ENCODE assay signal across 19 cellular contexts in the genomic region with DNA sequence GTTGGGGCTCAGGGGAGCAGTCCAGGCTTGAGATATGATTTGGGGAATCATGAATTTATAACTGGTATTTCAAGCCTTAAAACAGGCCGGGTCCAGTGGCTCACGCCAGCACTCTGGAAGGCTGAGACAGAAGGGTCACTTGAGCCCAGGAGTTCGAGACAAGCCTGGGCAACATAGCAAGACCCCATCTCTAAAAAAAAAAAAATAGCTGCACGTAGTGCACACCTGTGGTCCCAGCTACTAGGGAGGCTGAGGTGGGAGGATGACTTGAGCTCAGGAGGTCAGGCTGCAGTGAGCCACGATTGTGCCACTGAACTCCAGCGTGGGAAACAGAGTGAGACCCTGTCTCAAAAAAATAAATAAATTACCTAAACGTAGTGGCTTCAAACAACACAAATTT.
"Had no signal": no experiment of that assay in that cellular context is flagged by ENCODE, and none has a peak within 500 bp of the region (broad histone marks: within the 10 kb centered on the region; RNA-seq: fewer than 3 reads in every experiment).

No MANE protein-coding gene starts in this region.

- H3K4me3 ChIP-seq: heart left ventricle, lung had no signal

- H3K9me3 ChIP-seq: heart left ventricle, neutrophil had no signal

- FAIRE-seq: endothelial cell of umbilical vein, frontal cortex had no signal

- H3K27me3 ChIP-seq: brain microvascular endothelial cell, heart left ventricle, neutrophil had no signal

- H3K9me3 Mint-ChIP-seq: activated CD8-positive, alpha-beta T cell treated with anti-CD3 and anti-CD28 coated beads for 36 hours; activated naive CD8-positive, alpha-beta T cell treated with anti-CD3 and anti-CD28 coated beads, Interleukin-2, amount 10 ng/mL, durations not matched to agents 7 days and 5 days; naive thymus-derived CD4-positive, alpha-beta T cell; stimulated activated naive B cell treated with anti-CD40 and anti-IgM and Interleukin-4, amounts not matched to agents 10 μg/mL and 1 μg/mL and 100 μg/mL, for 72 hours; T-helper 1 cell treated with Interleukin-12 subunit alpha and Interleukin-12 subunit beta and Interleukin-4 antibody, amounts not matched to agents 30 μg/mL and 1 μg/mL, for 36 hours; type B pancreatic cell had no signal

- ATAC-seq: activated CD4-positive, alpha-beta T cell treated with anti-CD3 and anti-CD28 coated beads for 36 hours; activated CD8-positive, alpha-beta T cell treated with anti-CD3 and anti-CD28 coated beads for 36 hours; heart left ventricle; naive thymus-derived CD4-positive, alpha-beta T cell; stimulated activated naive B cell treated with anti-CD40 and anti-IgM and Interleukin-4, amounts not matched to agents 10 μg/mL and 1 μg/mL and 100 μg/mL, for 72 hours had no signal

- H2AFZ ChIP-seq: parathyroid adenoma had no signal

- H3K4me3 Mint-ChIP-seq: activated CD4-positive, alpha-beta T cell treated with anti-CD3 and anti-CD28 coated beads for 36 hours; activated CD8-positive, alpha-beta T cell treated with anti-CD3 and anti-CD28 coated beads for 36 hours; activated naive CD8-positive, alpha-beta T cell treated with anti-CD3 and anti-CD28 coated beads, Interleukin-2, amount 10 ng/mL, durations not matched to agents 7 days and 5 days; naive thymus-derived CD4-positive, alpha-beta T cell; stimulated activated naive B cell treated with anti-CD40 and anti-IgM and Interleukin-4, amounts not matched to agents 10 μg/mL and 1 μg/mL and 100 μg/mL, for 72 hours; T-helper 1 cell treated with Interleukin-12 subunit alpha and Interleukin-12 subunit beta and Interleukin-4 antibody, amounts not matched to agents 30 μg/mL and 1 μg/mL, for 36 hours; type B pancreatic cell had no signal

- H3K27me3 Mint-ChIP-seq: activated CD4-positive, alpha-beta T cell treated with anti-CD3 and anti-CD28 coated beads for 36 hours; activated CD8-positive, alpha-beta T cell treated with anti-CD3 and anti-CD28 coated beads for 36 hours; activated naive CD8-positive, alpha-beta T cell treated with anti-CD3 and anti-CD28 coated beads, Interleukin-2, amount 10 ng/mL, durations not matched to agents 7 days and 5 days; naive thymus-derived CD4-positive, alpha-beta T cell; stimulated activated naive B cell treated with anti-CD40 and anti-IgM and Interleukin-4, amounts not matched to agents 10 μg/mL and 1 μg/mL and 100 μg/mL, for 72 hours; type B pancreatic cell had no signal

- H3K36me3 ChIP-seq: brain microvascular endothelial cell, heart left ventricle, neutrophil had no signal

- DNase-seq: activated CD8-positive, alpha-beta T cell treated with anti-CD3 and anti-CD28 coated beads for 36 hours; activated naive CD8-positive, alpha-beta T cell treated with anti-CD3 and anti-CD28 coated beads, Interleukin-2, amount 10 ng/mL, durations not matched to agents 7 days and 5 days; activated T-cell treated with anti-CD3 and anti-CD28 coated beads, Interleukin-2, amount 50 U/mL, for 48 hours; effector CD8-positive, alpha-beta T cell; heart left ventricle; naive thymus-derived CD4-positive, alpha-beta T cell; stimulated activated CD4-positive, alpha-beta T cell treated with anti-CD3 and anti-CD28 coated beads, Interleukin-15, amount 100 ng/mL, for 24 hours; stimulated activated CD4-positive, alpha-beta T cell treated with anti-CD3 and anti-CD28 coated beads, Interleukin-4, amount 100 ng/mL, for 1 hour; stimulated activated naive B cell treated with anti-CD40 and anti-IgM and Interleukin-4, amounts not matched to agents 10 μg/mL and 1 μg/mL and 100 μg/mL, for 72 hours; WERI-Rb-1 had no signal

- H3K36me3 Mint-ChIP-seq: activated naive CD8-positive, alpha-beta T cell treated with anti-CD3 and anti-CD28 coated beads, Interleukin-2, amount 10 ng/mL, durations not matched to agents 7 days and 5 days; naive thymus-derived CD4-positive, alpha-beta T cell had no signal

- H3K27ac Mint-ChIP-seq: activated CD4-positive, alpha-beta T cell treated with anti-CD3 and anti-CD28 coated beads for 36 hours; activated CD8-positive, alpha-beta T cell treated with anti-CD3 and anti-CD28 coated beads for 36 hours; activated naive CD8-positive, alpha-beta T cell treated with anti-CD3 and anti-CD28 coated beads, Interleukin-2, amount 10 ng/mL, durations not matched to agents 7 days and 5 days; stimulated activated naive B cell treated with anti-CD40 and anti-IgM and Interleukin-4, amounts not matched to agents 10 μg/mL and 1 μg/mL and 100 μg/mL, for 72 hours; T-helper 1 cell treated with Interleukin-12 subunit alpha and Interleukin-12 subunit beta and Interleukin-4 antibody, amounts not matched to agents 30 μg/mL and 1 μg/mL, for 36 hours; type B pancreatic cell had no signal

- H3K9ac ChIP-seq: parathyroid adenoma had no signal

- H3K4me1 Mint-ChIP-seq: activated CD4-positive, alpha-beta T cell treated with anti-CD3 and anti-CD28 coated beads for 36 hours; activated naive CD8-positive, alpha-beta T cell treated with anti-CD3 and anti-CD28 coated beads, Interleukin-2, amount 10 ng/mL, durations not matched to agents 7 days and 5 days had no signal

- H3K4me1 ChIP-seq: parathyroid adenoma had no signal

- H3K27ac ChIP-seq: brain microvascular endothelial cell, heart left ventricle, neutrophil, parathyroid adenoma, WERI-Rb-1 had no signal
